Comparison of ENCODE assay signal across 15 cellular contexts in the genomic region with DNA sequence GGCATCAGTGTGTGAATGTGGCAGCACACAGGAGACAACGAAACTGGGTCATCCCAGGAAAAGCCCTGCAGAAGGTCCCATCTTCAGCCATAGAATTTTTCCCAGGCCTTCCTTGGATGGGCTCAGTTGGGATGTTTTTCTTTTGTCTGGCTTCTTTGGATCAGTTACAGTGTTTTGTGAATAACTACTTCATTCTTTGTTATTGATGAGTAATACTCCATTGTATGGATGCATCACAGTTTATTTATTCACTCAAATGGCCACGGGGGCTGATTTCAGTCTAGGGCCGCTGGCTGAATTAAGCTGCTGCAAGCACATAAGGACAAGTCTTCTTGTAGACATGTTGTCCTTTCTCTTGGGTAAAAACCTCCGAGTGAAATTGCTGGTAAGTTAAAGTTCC.
DNase-seq lines count a peak whose midpoint lies in the region; ATAC-seq and TF ChIP-seq lines count a peak whose summit lies in the region.
"Had no signal": no experiment of that assay in that cellular context is flagged by ENCODE, and none has a peak within 500 bp of the region (broad histone marks: within the 10 kb centered on the region; RNA-seq: fewer than 3 reads in every experiment).

No MANE protein-coding gene starts in this region.

- ATAC-seq in PC-3, result no peak
- ATAC-seq: SK-N-SH treated with all-trans-retinoic acid at 6 μM for 48 hours had no signal

- no peak overlapping the region for H3K27ac ChIP-seq in GM23248
- H3K27ac ChIP-seq in PC-3 (ENCODE audit: low read length), result no peak overlapping the region
- no peak overlapping the region for H3K27ac ChIP-seq in coronary artery
- H3K27ac ChIP-seq: C4-2B had no signal

- POLR2A ChIA-PET in PC-3 (lab: Charles Lee; ENCODE audit: unreplicated experiment), result no interaction called here

- TF ChIP-seq CTCF in PC-3 (conservative IDR thresholded peaks at IDR 0.05; ENCODE audit: low read depth, low read length) (no peak), coronary artery (IDR thresholded peaks at IDR 0.05) (no peak), foreskin fibroblast (IDR thresholded peaks at IDR 0.05; ENCODE audit: low read depth, low read length) (no peak)

- H4K20me1 ChIP-seq in GM23248 (ENCODE audit: insufficient read depth), result no peaks in the 10 kb centered on the region
- no peaks in the 10 kb centered on the region for H4K20me1 ChIP-seq in PC-3 (ENCODE audit: low read length)

- no peak overlapping the region for H3K9ac ChIP-seq in GM23248
- no peak overlapping the region for H3K9ac ChIP-seq in PC-3 (ENCODE audit: low read length)

- BruUV-seq in PC-3 (replicated peaks; lab: Mats Ljungman, UMichigan), result no TSS peak

- in situ Hi-C loops in GM23248 (cut with MboI) (no loop called here), G401 (cut with HindIII; ENCODE audit: low sequenced_read_pairs) (no loop called here)

- no peaks in the 10 kb centered on the region for H3F3A ChIP-seq in GM23248 (ENCODE audit: insufficient read depth)
- no peaks in the 10 kb centered on the region for H3F3A ChIP-seq in PC-3 (ENCODE audit: low read length, unreplicated experiment)

- no peak overlapping the region for H2AFZ ChIP-seq in GM23248
- no peak overlapping the region for H2AFZ ChIP-seq in PC-3 (ENCODE audit: low read length)

- DNase-seq in GM23248 (peak; percentile 60), PC-3 (peak; percentile 29), coronary artery (ENCODE audit: low spot score) (peak; percentile 36), foreskin fibroblast (peak; percentile 36 to 60), G401 (ENCODE audit: low spot score) (no peak), NCI-H748 treated with DMSO at 0.1 percent for 48 hours (lab: John Stamatoyannopoulos, UW) (no peak), iPS-NIHi7 (ENCODE audit: extremely low spot score) (no peak)
- DNase-seq: Kasumi-1, NCI-H1105 treated with DMSO at 0.1 percent for 48 hours, NCI-H1694 treated with DMSO at 0.1 percent for 48 hours, OCI-M1, RPMI8226, SIG-M5 had no signal

- H3K9me3 ChIP-seq in GM23248 (ENCODE audit: low read depth), result no peaks in the 10 kb centered on the region
- H3K9me3 ChIP-seq in PC-3 (ENCODE audit: low read length), result no peaks in the 10 kb centered on the region

- intact Hi-C loops in PC-3 (cut with micrococcal nuclease), result no loop called here

- CTCF ChIA-PET in PC-3 (lab: Charles Lee), result no interaction called here

- H3K4me3 ChIP-seq in GM23248 (no peak overlapping the region), PC-3 (ENCODE audit: low read length) (no peak overlapping the region), coronary artery (no peak overlapping the region), foreskin fibroblast (ENCODE audit: low read depth in 1 of 2, low read length in 2 of 2) (no peak overlapping the region)

- H3K36me3 ChIP-seq in GM23248 (ENCODE audit: low read depth), result no peaks in the 10 kb centered on the region
- no peaks in the 10 kb centered on the region for H3K36me3 ChIP-seq in PC-3 (ENCODE audit: low read depth, low read length)

- no peaks in the 10 kb centered on the region for H3K79me2 ChIP-seq in GM23248 (ENCODE audit: insufficient read depth)
- H3K79me2 ChIP-seq in PC-3 (ENCODE audit: low read length), result no peaks in the 10 kb centered on the region

- no peaks in the 10 kb centered on the region for H3K27me3 ChIP-seq in GM23248 (replicated peaks; ENCODE audit: insufficient read depth)
- no peaks in the 10 kb centered on the region for H3K27me3 ChIP-seq in PC-3 (ENCODE audit: low read length)

- H3K4me2 ChIP-seq in GM23248 (ENCODE audit: unreplicated experiment), result no peak overlapping the region
- no peak overlapping the region for H3K4me2 ChIP-seq in PC-3 (ENCODE audit: low read length)

- H3K4me1 ChIP-seq in GM23248 (ENCODE audit: insufficient read depth), result no peaks in the 10 kb centered on the region
- no peaks in the 10 kb centered on the region for H3K4me1 ChIP-seq in PC-3 (ENCODE audit: insufficient read depth, low read length)

- H3K9me2 ChIP-seq in GM23248 (ENCODE audit: insufficient read depth) (no peaks in the 10 kb centered on the region), PC-3 (replicated peaks; ENCODE audit: low read length) (no peaks in the 10 kb centered on the region)

- WGBS in GM23248 (ENCODE audit: low coverage in 1 of 2, low lambda C conversion rate in 2 of 2, missing lambda C conversion rate in 2 of 2), 2 experiments, result 68 to 72% methylated on average over 4 of the region's 4 CpGs

Comparison
In these comparisons a context has a peak if more than half of its experiments do, and no peak if none do; other contexts are left out.
1. DNase-seq: peak in GM23248 (single experiment), PC-3 (single experiment), coronary artery (single experiment) and foreskin fibroblast (2 of 2); none in G401 (single experiment), NCI-H748 treated with DMSO at 0.1 percent for 48 hours (single experiment) and iPS-NIHi7 (single experiment).